In the genomic region with DNA sequence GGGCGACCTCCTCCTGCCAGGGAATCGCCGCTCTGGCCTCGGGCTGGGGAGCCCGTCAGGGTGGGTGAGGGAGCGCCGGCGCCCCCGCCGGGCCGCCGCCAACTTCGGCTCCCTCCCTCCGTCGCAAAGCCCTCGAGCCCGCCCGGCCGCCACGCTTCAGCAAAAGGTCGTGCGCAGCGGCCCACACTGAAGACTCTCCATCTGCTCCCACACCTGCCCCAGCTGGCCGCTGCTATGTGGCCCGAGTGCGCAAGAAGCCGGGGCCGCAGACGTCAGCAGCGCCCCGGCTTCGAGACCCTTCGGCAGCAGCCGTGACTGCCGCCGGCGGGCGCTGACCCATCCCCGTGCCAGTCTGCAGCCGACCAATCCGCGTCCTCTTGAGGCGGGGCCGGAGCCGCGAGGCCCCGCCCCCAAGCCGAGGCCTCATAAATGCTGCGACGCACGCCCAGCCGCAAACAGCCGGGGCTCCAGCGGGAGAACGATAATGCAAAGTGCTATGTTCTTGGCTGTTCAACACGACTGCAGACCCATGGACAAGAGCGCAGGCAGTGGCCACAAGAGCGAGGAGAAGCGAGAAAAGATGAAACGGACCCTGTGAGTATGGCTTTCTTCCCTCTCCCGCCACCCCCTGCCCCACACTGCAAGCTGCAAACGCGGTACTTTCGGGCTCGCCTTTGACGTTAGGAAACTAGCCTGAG, we compare ENCODE assay signal across 8 cellular contexts. TPM values are rescaled to one million over a fixed set of nuclear protein-coding genes. Genes with fewer than 3 reads are reported as not detected.
DNase-seq lines count a peak whose midpoint lies in the region; ATAC-seq and TF ChIP-seq lines count a peak whose summit lies in the region.

A gene with protein sequence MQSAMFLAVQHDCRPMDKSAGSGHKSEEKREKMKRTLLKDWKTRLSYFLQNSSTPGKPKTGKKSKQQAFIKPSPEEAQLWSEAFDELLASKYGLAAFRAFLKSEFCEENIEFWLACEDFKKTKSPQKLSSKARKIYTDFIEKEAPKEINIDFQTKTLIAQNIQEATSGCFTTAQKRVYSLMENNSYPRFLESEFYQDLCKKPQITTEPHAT (plus strand): TSS at position 452 of the 698 bp plus-strand sequence. CDS start 33 bp downstream, at position 485.

- DNase-seq in AG08395 (ENCODE audit: low spot score), result peak; percentile 95
- peak; percentile 82 for DNase-seq in NCI-H2196 treated with DMSO at 0.1 percent for 48 hours (lab: John Stamatoyannopoulos, UW; ENCODE audit: unreplicated experiment)
- peak; percentile 79 for DNase-seq in activated B cell treated with CpG ODN at 0.5 μM for 24 hours
- peak; percentile 22 to 97 (median 91) for DNase-seq in caudate nucleus (lab: John Stamatoyannopoulos, UW)
- peak; percentile 97 for DNase-seq in islet precursor cell
- peak; percentile 83 for DNase-seq in stimulated activated CD4-positive, alpha-beta T cell treated with anti-CD3 and anti-CD28 coated beads, Interleukin-12 subunit alpha, Interleukin-12 subunit beta, amount 100 ng/mL, for 4 hours

- no peaks in the 10 kb centered on the region for H3K9me3 Mint-ChIP-seq in activated B cell treated with CpG ODN at 0.5 μM for 24 hours

- H3K4me1 Mint-ChIP-seq in activated B cell treated with CpG ODN at 0.5 μM for 24 hours, result peaks cover 48% of the 10 kb centered on the region

- intact Hi-C loops in activated B cell treated with CpG ODN at 0.5 μM for 24 hours (cut with micrococcal nuclease), result loop anchor here (1.0 to 10.0 kb wide), 13 partner anchors 134 to 1481 kb away; a partner anchor contains a TSS

- peak within 1 kb of the TSS; percentile 96 for H3K4me3 Mint-ChIP-seq in activated B cell treated with CpG ODN at 0.5 μM for 24 hours

- CTCF ChIA-PET in activated B cell treated with CpG ODN at 0.5 μM for 24 hours (lab: Charles Lee), result interaction anchor here (2.0 to 3.2 kb wide), 3 partner anchors 8 to 331 kb away, joined by 7 to 18 read pairs (median 13); no protein-coding TSS in a partner anchor

- H3K27ac ChIP-seq in caudate nucleus (ENCODE audit: low read depth, low read length), result peak within 1 kb of the TSS; percentile 94

- peaks cover 37% of the 10 kb centered on the region for H3K36me3 Mint-ChIP-seq in activated B cell treated with CpG ODN at 0.5 μM for 24 hours (ENCODE audit: low read depth)

- ATAC-seq in GM18907 (IDR thresholded peaks at IDR 0.05; ENCODE audit: unreplicated experiment), result peak; percentile 91
- ATAC-seq in HG03139 (IDR thresholded peaks at IDR 0.05; ENCODE audit: unreplicated experiment), result peak; percentile 91
- peak; percentile 91 for ATAC-seq in activated B cell treated with CpG ODN at 0.5 μM for 24 hours (ENCODE audit: low read depth)

- TF ChIP-seq CTCF in activated B cell treated with CpG ODN at 0.5 μM for 24 hours (IDR thresholded peaks at IDR 0.05), result no peak

- peak within 1 kb of the TSS; percentile 90 for H3K27ac Mint-ChIP-seq in activated B cell treated with CpG ODN at 0.5 μM for 24 hours

- POLR2A ChIA-PET in activated B cell treated with CpG ODN at 0.5 μM for 24 hours (lab: Charles Lee), result interaction anchor here (0.9 to 6.9 kb wide), 5 partner anchors 200 to 314 kb away, joined by 3 to 50 read pairs (median 3); a partner anchor contains a TSS

- no peaks in the 10 kb centered on the region for H3K27me3 Mint-ChIP-seq in activated B cell treated with CpG ODN at 0.5 μM for 24 hours

RNA-seq across cellular contexts. Expression of the gene that starts here (rescaled TPM):
- 31.1 and 32.7 TPM in 2 replicates for total RNA-seq in activated B cell treated with CpG ODN at 0.5 μM for 24 hours

Comparison
In these comparisons a context has a peak if more than half of its experiments do, and no peak if none do; other contexts are left out.
1. Peak in every context shown above with its lines: DNase-seq, ATAC-seq and H3K27ac ChIP-seq.